1 cellular context compared by ENCODE assay signal in the genomic region with DNA sequence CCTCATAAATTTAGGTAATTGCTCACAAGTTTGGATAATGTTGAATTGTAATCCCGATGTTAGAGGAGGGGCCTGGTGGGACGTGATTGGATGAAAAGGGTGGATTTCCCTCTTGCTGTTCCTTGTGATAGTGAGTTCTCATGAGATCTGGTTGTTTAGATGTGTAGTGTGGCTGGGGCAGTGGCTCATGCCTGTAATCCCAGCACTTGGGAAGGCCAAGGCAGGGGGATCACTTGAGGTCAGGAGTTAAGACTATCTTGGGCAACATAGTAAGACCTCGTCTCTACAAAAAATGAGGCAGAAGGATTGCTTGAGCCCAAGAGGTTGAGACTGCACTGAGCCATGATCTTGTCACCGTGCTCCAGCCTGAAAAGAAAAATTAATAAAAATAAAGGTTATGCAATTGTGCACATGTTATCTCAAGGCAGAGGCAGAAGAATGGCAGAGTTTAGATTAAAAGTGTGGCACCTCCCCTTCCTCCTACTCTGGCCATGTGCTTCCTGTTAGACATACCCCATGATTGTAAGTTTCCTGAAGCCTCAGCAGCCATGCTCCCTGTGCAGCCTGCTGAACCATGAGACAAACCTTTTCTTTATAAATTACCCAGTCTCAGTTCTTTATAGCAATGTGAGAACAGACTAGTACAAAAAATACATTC.
A peak's percentile ranks its signal among the peaks of the same experiment; 100 is the strongest.
TF ChIP-seq lines count a peak whose summit lies in the region.

No MANE protein-coding gene starts in this region.

TF ChIP-seq in endothelial cell of umbilical vein, 7 proteins besides CTCF, POLR2A, EP300 and RAD21:
- TF ChIP-seq POLR2AphosphoS5 (IDR thresholded peaks at IDR 0.05; ENCODE audit: insufficient read depth, low read depth, low read length) (peak; percentile 30), FOS (IDR thresholded peaks at IDR 0.05; ENCODE audit: borderline replicate concordance, insufficient read depth, low read length) (no peak), MYC (IDR thresholded peaks at IDR 0.05; ENCODE audit: low read depth, low read length) (peak; percentile 47), GATA2 (IDR thresholded peaks at IDR 0.05; ENCODE audit: insufficient read depth, insufficient read length, low read depth, low read length) (no peak)
- TF ChIP-seq, protein P1, sequence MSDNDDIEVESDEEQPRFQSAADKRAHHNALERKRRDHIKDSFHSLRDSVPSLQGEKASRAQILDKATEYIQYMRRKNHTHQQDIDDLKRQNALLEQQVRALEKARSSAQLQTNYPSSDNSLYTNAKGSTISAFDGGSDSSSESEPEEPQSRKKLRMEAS (IDR thresholded peaks at IDR 0.05; ENCODE audit: insufficient read depth, insufficient read length) = peak; percentile 58
